ENCODE assay signal across 7 cellular contexts in genomic region chr21:33543505-33544129, GRCh38. TPM values are rescaled to one million over a fixed set of nuclear protein-coding genes. Genes with fewer than 3 reads are reported as not detected.
A peak's percentile ranks its signal among the peaks of the same experiment; 100 is the strongest.
DNase-seq lines count a peak whose midpoint lies in the region; ATAC-seq lines count a peak whose summit lies in the region.

No MANE protein-coding gene starts in this region.

- peaks cover 7% of the 10 kb centered on the region for H3K36me3 Mint-ChIP-seq in activated T-cell treated with anti-CD3 and anti-CD28 coated beads, Interleukin-2, amount 50 U/mL, for 4 hours (ENCODE audit: insufficient read depth)

- DNase-seq in KBM-7 (peak; percentile 69), cardiac septum (ENCODE audit: low spot score) (peak; percentile 84), posterior vena cava (ENCODE audit: low spot score) (peak; percentile 92), cerebellar cortex (ENCODE audit: low spot score) (no peak), HuH-7 (ENCODE audit: low spot score) (no peak)
- DNase-seq in activated T-cell treated with anti-CD3 and anti-CD28 coated beads, Interleukin-2, amount 50 U/mL, for 4 hours: peak; percentile 54

- ATAC-seq in GM19397 (IDR thresholded peaks at IDR 0.05; ENCODE audit: unreplicated experiment): peak; percentile 15
- ATAC-seq in activated T-cell treated with anti-CD3 and anti-CD28 coated beads, Interleukin-2, amount 50 U/mL, for 4 hours: no peak

- intact Hi-C loops in cardiac septum (cut with DNase I) (loop anchor here (2.0 kb wide), 1 partner anchor 45 kb away; the partner anchor contains the start of gene DONSON), posterior vena cava (cut with DNase I) (no loop called here)

- peaks cover 36% of the 10 kb centered on the region for H3K4me1 Mint-ChIP-seq in activated T-cell treated with anti-CD3 and anti-CD28 coated beads, Interleukin-2, amount 50 U/mL, for 4 hours (ENCODE audit: low read depth)

- peak overlapping the region; percentile 99 for H3K4me3 Mint-ChIP-seq in activated T-cell treated with anti-CD3 and anti-CD28 coated beads, Interleukin-2, amount 50 U/mL, for 4 hours

- no peaks in the 10 kb centered on the region for H3K27me3 Mint-ChIP-seq in activated T-cell treated with anti-CD3 and anti-CD28 coated beads, Interleukin-2, amount 50 U/mL, for 4 hours (ENCODE audit: low read depth)

- in situ Hi-C loops in KBM-7 (cut with MboI; ENCODE audit: low pct_unique_long_range_greater_than_20kb, low sequenced_read_pairs): no loop called here

- no peaks in the 10 kb centered on the region for H3K9me3 Mint-ChIP-seq in activated T-cell treated with anti-CD3 and anti-CD28 coated beads, Interleukin-2, amount 50 U/mL, for 4 hours

RNA-seq across cellular contexts. Expression of gene SON, which starts 0.8 kb away (rescaled TPM):
- total RNA-seq in activated T-cell treated with anti-CD3 and anti-CD28 coated beads, Interleukin-2, amount 50 U/mL, for 4 hours: 100 to 1,000 TPM; 322 to 350 (median 332) TPM
- total RNA-seq in cardiac septum: 212 TPM
- total RNA-seq in posterior vena cava: 100 to 1,000 TPM; 220 to 221 TPM

RNA-seq across cellular contexts. Expression of gene GART, which starts 1.7 kb away (rescaled TPM):
- 100 to 1,000 TPM; 244 to 274 (median 244) TPM for total RNA-seq in activated T-cell treated with anti-CD3 and anti-CD28 coated beads, Interleukin-2, amount 50 U/mL, for 4 hours
- total RNA-seq in cardiac septum (45.3 TPM), posterior vena cava (10 to 100 TPM; 52.6 to 57.6 TPM)

RNA-seq across cellular contexts. Expression of gene DONSON, which starts 44.9 kb away (rescaled TPM):
- 10 to 100 TPM; 20.9 to 22.5 (median 22.0) TPM for total RNA-seq in activated T-cell treated with anti-CD3 and anti-CD28 coated beads, Interleukin-2, amount 50 U/mL, for 4 hours
- total RNA-seq in cardiac septum (8.2 TPM), posterior vena cava (1 to 10 TPM; 5.1 to 7.1 TPM)

RNA-seq across cellular contexts. Expression of gene DNAJC28, which starts 52.1 kb away (rescaled TPM):
- under 1 TPM in 2 of 3 donors, not detected in 1; 0.11 to 0.16 TPM for total RNA-seq in activated T-cell treated with anti-CD3 and anti-CD28 coated beads, Interleukin-2, amount 50 U/mL, for 4 hours
- total RNA-seq in cardiac septum (4.6 TPM), posterior vena cava (1 to 10 TPM; 1.3 to 1.6 TPM)

Comparison
In these comparisons a context has a peak if more than half of its experiments do, and no peak if none do; other contexts are left out.
1. DNase-seq: peak in KBM-7 (single experiment), activated T-cell treated with anti-CD3 and anti-CD28 coated beads, Interleukin-2, amount 50 U/mL, for 4 hours (single experiment), cardiac septum (single experiment) and posterior vena cava (single experiment); none in cerebellar cortex (single experiment) and HuH-7 (single experiment).